Comparison of ENCODE assay signal across 2 cellular contexts in genomic region chr1:119778359-119778758, GRCh38.
TF ChIP-seq lines count a peak whose summit lies in the region.

No MANE protein-coding gene starts in this region.

TF ChIP-seq in A549, 52 proteins besides CTCF, POLR2A, EP300 and RAD21:
- no peak for TF ChIP-seq E2F6 (IDR thresholded peaks at IDR 0.05; ENCODE audit: borderline replicate concordance, low read depth)
- TF ChIP-seq, protein P1, sequence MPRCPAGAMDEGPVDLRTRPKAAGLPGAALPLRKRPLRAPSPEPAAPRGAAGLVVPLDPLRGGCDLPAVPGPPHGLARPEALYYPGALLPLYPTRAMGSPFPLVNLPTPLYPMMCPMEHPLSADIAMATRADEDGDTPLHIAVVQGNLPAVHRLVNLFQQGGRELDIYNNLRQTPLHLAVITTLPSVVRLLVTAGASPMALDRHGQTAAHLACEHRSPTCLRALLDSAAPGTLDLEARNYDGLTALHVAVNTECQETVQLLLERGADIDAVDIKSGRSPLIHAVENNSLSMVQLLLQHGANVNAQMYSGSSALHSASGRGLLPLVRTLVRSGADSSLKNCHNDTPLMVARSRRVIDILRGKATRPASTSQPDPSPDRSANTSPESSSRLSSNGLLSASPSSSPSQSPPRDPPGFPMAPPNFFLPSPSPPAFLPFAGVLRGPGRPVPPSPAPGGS (IDR thresholded peaks at IDR 0.05) = no peak
- TF ChIP-seq EHF (CRISPR knock-in tag; IDR thresholded peaks at IDR 0.05) = no peak
- TF ChIP-seq CBX8 (IDR thresholded peaks at IDR 0.05) = no peak
- TF ChIP-seq KDM1A (IDR thresholded peaks at IDR 0.05; ENCODE audit: low read depth) = no peak
- no peak for TF ChIP-seq KDM5A (IDR thresholded peaks at IDR 0.05)
- TF ChIP-seq NR3C1 (IDR thresholded peaks at IDR 0.05) = no peak
- TF ChIP-seq SMC3 (IDR thresholded peaks at IDR 0.05) = no peak

TF ChIP-seq in K562, 482 proteins besides CTCF, POLR2A, EP300 and RAD21:
- TF ChIP-seq POLR2G (IDR thresholded peaks at IDR 0.05; ENCODE audit: low read depth, low read length) (no peak), ZNF212 (CRISPR knock-in tag; IDR thresholded peaks at IDR 0.05) (no peak), ZBED1 (IDR thresholded peaks at IDR 0.05) (no peak), ZNF57 (CRISPR knock-in tag; IDR thresholded peaks at IDR 0.05) (no peak), ZNF764 (CRISPR knock-in tag; IDR thresholded peaks at IDR 0.05; ENCODE audit: low read depth) (no peak), TCF3 (CRISPR knock-in tag; IDR thresholded peaks at IDR 0.05) (no peak), HSF4 (CRISPR knock-in tag; IDR thresholded peaks at IDR 0.05; ENCODE audit: borderline replicate concordance) (no peak), TRIM25 (IDR thresholded peaks at IDR 0.05; ENCODE audit: borderline replicate concordance) (no peak), HMGXB4 (CRISPR knock-in tag; IDR thresholded peaks at IDR 0.05) (no peak), ZBTB17 (CRISPR knock-in tag; IDR thresholded peaks at IDR 0.05) (no peak)
- TF ChIP-seq, protein P2, sequence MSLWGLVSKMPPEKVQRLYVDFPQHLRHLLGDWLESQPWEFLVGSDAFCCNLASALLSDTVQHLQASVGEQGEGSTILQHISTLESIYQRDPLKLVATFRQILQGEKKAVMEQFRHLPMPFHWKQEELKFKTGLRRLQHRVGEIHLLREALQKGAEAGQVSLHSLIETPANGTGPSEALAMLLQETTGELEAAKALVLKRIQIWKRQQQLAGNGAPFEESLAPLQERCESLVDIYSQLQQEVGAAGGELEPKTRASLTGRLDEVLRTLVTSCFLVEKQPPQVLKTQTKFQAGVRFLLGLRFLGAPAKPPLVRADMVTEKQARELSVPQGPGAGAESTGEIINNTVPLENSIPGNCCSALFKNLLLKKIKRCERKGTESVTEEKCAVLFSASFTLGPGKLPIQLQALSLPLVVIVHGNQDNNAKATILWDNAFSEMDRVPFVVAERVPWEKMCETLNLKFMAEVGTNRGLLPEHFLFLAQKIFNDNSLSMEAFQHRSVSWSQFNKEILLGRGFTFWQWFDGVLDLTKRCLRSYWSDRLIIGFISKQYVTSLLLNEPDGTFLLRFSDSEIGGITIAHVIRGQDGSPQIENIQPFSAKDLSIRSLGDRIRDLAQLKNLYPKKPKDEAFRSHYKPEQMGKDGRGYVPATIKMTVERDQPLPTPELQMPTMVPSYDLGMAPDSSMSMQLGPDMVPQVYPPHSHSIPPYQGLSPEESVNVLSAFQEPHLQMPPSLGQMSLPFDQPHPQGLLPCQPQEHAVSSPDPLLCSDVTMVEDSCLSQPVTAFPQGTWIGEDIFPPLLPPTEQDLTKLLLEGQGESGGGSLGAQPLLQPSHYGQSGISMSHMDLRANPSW (CRISPR knock-in tag; IDR thresholded peaks at IDR 0.05) = no peak
TF ChIP-seq in K562: peak in this region for 0.
